Comparison of ENCODE assay signal across 32 cellular contexts in genomic region chr11:124311677-124312076, GRCh38. TPM values are rescaled to one million over a fixed set of nuclear protein-coding genes. Genes with fewer than 3 reads are reported as not detected.
A peak's percentile ranks its signal among the peaks of the same experiment; 100 is the strongest.
DNase-seq lines count a peak whose midpoint lies in the region; ATAC-seq, FAIRE-seq and TF ChIP-seq lines count a peak whose summit lies in the region.
"Had no signal": no experiment of that assay in that cellular context is flagged by ENCODE, and none has a peak within 500 bp of the region (broad histone marks: within the 10 kb centered on the region; RNA-seq: fewer than 3 reads in every experiment).

No MANE protein-coding gene starts in this region.

- H3K23me2 ChIP-seq in H1 (ENCODE audit: low read depth, low read length), result no peaks in the 10 kb centered on the region; the same call in 1 of the 2 replicates

- no peak overlapping the region for H3K4ac ChIP-seq in IMR-90 (ENCODE audit: low read depth, low read length)
- H3K4ac ChIP-seq in H1 (replicated peaks; ENCODE audit: insufficient read length, low read depth, low read length), result no peak overlapping the region

- H3K79me1 ChIP-seq in IMR-90 (ENCODE audit: low read depth in 1 of 2, low read length in 2 of 2), result no peaks in the 10 kb centered on the region
- H3K79me1 ChIP-seq in H1 (ENCODE audit: low read depth, low read length), result no peaks in the 10 kb centered on the region

- dilution Hi-C loops in IMR-90 (cut with HindIII; ENCODE audit: low sequenced_read_pairs, unreplicated experiment), result no loop called here

- in situ Hi-C loops in IMR-90 (cut with MboI; ENCODE audit: low sequenced_read_pairs), result loop anchor here (10.0 kb wide), 1 partner anchor 237 kb away; no protein-coding TSS in a partner anchor

- no peaks in the 10 kb centered on the region for H3K27me3 ChIP-seq in IMR-90 (ENCODE audit: control insufficient read depth, insufficient read depth, low read length)
- no peaks in the 10 kb centered on the region for H3K27me3 ChIP-seq in H1 (replicated peaks in 1 of 4; ENCODE audit: control insufficient read depth in 3 of 4, extremely low read depth in 1 of 4, insufficient read depth in 3 of 4, low read length in 3 of 4)
- H3K27me3 ChIP-seq: BLaER1 had no signal

- no peaks in the 10 kb centered on the region for H3K79me2 ChIP-seq in H1 (ENCODE audit: control insufficient read depth in 1 of 2, insufficient read depth in 2 of 2, low read length in 2 of 2)

- TF ChIP-seq POLR2A in A549 (IDR thresholded peaks at IDR 0.05; ENCODE audit: low read length) (no peak), IMR-90 (IDR thresholded peaks at IDR 0.05; ENCODE audit: low read depth, low read length) (no peak), H1 (IDR thresholded peaks at IDR 0.05; ENCODE audit: control extremely low read depth in 1 of 2, low read depth in 2 of 2, low read length in 2 of 2) (no peak), GM12891 (IDR thresholded peaks at IDR 0.05; ENCODE audit: low read depth, low read length) (no peak)

- no peaks in the 10 kb centered on the region for H3K9me3 ChIP-seq in A549
- H3K9me3 ChIP-seq in IMR-90 (ENCODE audit: control insufficient read depth, insufficient read depth, low read length), result no peaks in the 10 kb centered on the region
- no peaks in the 10 kb centered on the region for H3K9me3 ChIP-seq in H1 (ENCODE audit: insufficient read depth in 2 of 2, low read depth in 1 of 2, low read length in 1 of 2)
- H3K9me3 ChIP-seq: BE2C, BLaER1 had no signal

- intact Hi-C loops in IMR-90 (cut with micrococcal nuclease), result no loop called here

- H3K36me3 ChIP-seq in IMR-90 (ENCODE audit: control insufficient read depth, insufficient read depth, low read length) (no peaks in the 10 kb centered on the region), H1 (ENCODE audit: control insufficient read depth in 2 of 4, insufficient read depth in 4 of 4, low read length in 3 of 4) (no peaks in the 10 kb centered on the region)
- H3K36me3 ChIP-seq: BE2C, BLaER1 had no signal

- no peak for FAIRE-seq in A549 (lab: Jason Lieb, UNC)
- no peak for FAIRE-seq in H1 (lab: Jason Lieb, UNC)
- FAIRE-seq in GM12891 (lab: Jason Lieb, UNC), result no peak
- FAIRE-seq: GM12878, GM18507, GM19239 had no signal

- H3K4me2 ChIP-seq in A549 (no peak overlapping the region), IMR-90 (ENCODE audit: low read depth, low read length) (no peak overlapping the region), H1 (ENCODE audit: insufficient read depth in 1 of 2, low read depth in 2 of 2, low read length in 2 of 2) (no peak overlapping the region)
- H3K4me2 ChIP-seq: BLaER1 had no signal

- no peaks in the 10 kb centered on the region for H4K20me1 ChIP-seq in IMR-90 (ENCODE audit: insufficient read depth, low read length)
- no peaks in the 10 kb centered on the region for H4K20me1 ChIP-seq in H1 (replicated peaks in 1 of 2; ENCODE audit: control insufficient read depth in 1 of 2, insufficient read depth in 2 of 2, low read length in 2 of 2)
- H4K20me1 ChIP-seq: BLaER1 had no signal

- H2BK15ac ChIP-seq in IMR-90 (ENCODE audit: low read depth, low read length) (peak overlapping the region; percentile 76; the same call in 1 of the 3 replicates), H1 (ENCODE audit: low read length) (no peak overlapping the region)

- no peak overlapping the region for H2AK9ac ChIP-seq in IMR-90 (replicated peaks; ENCODE audit: low read depth, low read length, poor library complexity)

- no peaks in the 10 kb centered on the region for H3K4me1 ChIP-seq in A549
- peaks cover 2% of the 10 kb centered on the region; the same call in 1 of the 2 replicates for H3K4me1 ChIP-seq in IMR-90 (ENCODE audit: control insufficient read depth, insufficient read depth, low read length)
- no peaks in the 10 kb centered on the region for H3K4me1 ChIP-seq in H1 (replicated peaks in 1 of 4; ENCODE audit: control insufficient read depth in 3 of 4, insufficient read depth in 4 of 4, low read length in 3 of 4)
- H3K4me1 ChIP-seq: BE2C, BLaER1 had no signal

- CTCF ChIA-PET in A549 (lab: Yijun Ruan, JAX) (no interaction called here), IMR-90 (lab: Yijun Ruan, JAX) (interaction anchor here (0.6 kb wide), 1 partner anchor 155 kb away, joined by 3 read pairs; no protein-coding TSS in a partner anchor), H1 (lab: Charles Lee; ENCODE audit: partially characterized antibody) (no interaction called here)

- H4K8ac ChIP-seq in IMR-90 (ENCODE audit: low read depth in 2 of 2, low read length in 2 of 2) (no peak overlapping the region), H1 (ENCODE audit: extremely low read depth, insufficient read depth, low read length) (no peak overlapping the region)

- H4K91ac ChIP-seq in IMR-90 (ENCODE audit: insufficient read depth, low read depth, low read length) (peak overlapping the region; percentile 37), H1 (replicated peaks; ENCODE audit: insufficient read length, low read length) (no peak overlapping the region)

- H2BK5ac ChIP-seq in IMR-90 (ENCODE audit: low read depth, low read length, poor library complexity, severe bottlenecking), result no peak overlapping the region
- H2BK5ac ChIP-seq in H1 (ENCODE audit: low read depth, low read length), result no peak overlapping the region

- no peak for TF ChIP-seq CTCF in A549 (IDR thresholded peaks at IDR 0.05)
- TF ChIP-seq CTCF in IMR-90 (conservative IDR thresholded peaks at IDR 0.05; ENCODE audit: low read depth, low read length), result no peak
- no peak for TF ChIP-seq CTCF in H1 (IDR thresholded peaks at IDR 0.05; ENCODE audit: control extremely low read depth in 1 of 3, insufficient read depth in 1 of 3, low read depth in 1 of 3, low read length in 3 of 3)

- H2BK12ac ChIP-seq in H1 (ENCODE audit: low read depth, low read length), result no peak overlapping the region

- H2AFZ ChIP-seq in IMR-90 (replicated peaks; ENCODE audit: low read length, poor library complexity), result no peak overlapping the region
- no peak overlapping the region for H2AFZ ChIP-seq in H1 (ENCODE audit: low read length)

- H3K18ac ChIP-seq in IMR-90 (ENCODE audit: low read depth, low read length) (no peak overlapping the region; the same call in 1 of the 2 replicates), H1 (ENCODE audit: extremely low read depth, low read length) (no peak overlapping the region)

- DNase-seq in DMS153 (lab: John Stamatoyannopoulos, UW) (peak; percentile 24), DMS153 treated with DMSO at 0.1 percent for 48 hours (lab: John Stamatoyannopoulos, UW; ENCODE audit: unreplicated experiment) (no peak), A549 (ENCODE audit: low read depth in 1 of 2, low spot score in 1 of 2) (no peak), IMR-90 (no peak), H1 (ENCODE audit: low read depth in 1 of 2, low spot score in 2 of 2) (no peak), NCI-H2171 (lab: John Stamatoyannopoulos, UW) (no peak), GM12891 (ENCODE audit: insufficient read length, low spot score) (no peak)
- DNase-seq: ACHN; BE2C; C1 segment of cervical spinal cord; CD4-positive, alpha-beta memory T cell; CD4-positive, CD25-positive, alpha-beta regulatory T cell; CD8-positive, alpha-beta memory T cell; COR-L47; DMS 273 treated with DMSO at 0.1 percent for 48 hours; DMS53; DMS79; DND-41; EL; GDM1 had no signal

- no peak overlapping the region for H2BK20ac ChIP-seq in IMR-90 (ENCODE audit: low read depth, low read length)
- no peak overlapping the region for H2BK20ac ChIP-seq in H1 (ENCODE audit: low read length)

- H3K9ac ChIP-seq in IMR-90 (ENCODE audit: low read depth, low read length), result no peak overlapping the region
- H3K9ac ChIP-seq in H1 (replicated peaks in 1 of 4; ENCODE audit: extremely low read depth in 1 of 4, low read depth in 3 of 4, low read length in 3 of 4), result no peak overlapping the region
- H3K9ac ChIP-seq: BLaER1 had no signal

- H3K9me1 ChIP-seq in IMR-90 (ENCODE audit: insufficient read depth, low read length), result no peaks in the 10 kb centered on the region

- POLR2A ChIA-PET in A549 (lab: Yijun Ruan, JAX), result interaction anchor here (0.5 kb wide), 1 partner anchor 56 kb away, joined by 5 read pairs; no protein-coding TSS in a partner anchor
- POLR2A ChIA-PET in IMR-90 (lab: Charles Lee; ENCODE audit: unreplicated experiment), result no interaction called here
- POLR2A ChIA-PET in H1 (lab: Charles Lee; ENCODE audit: partially characterized antibody), result no interaction called here

- BruUV-seq in IMR-90 (replicated peaks; lab: Mats Ljungman, UMichigan), result no TSS peak

- no peak for ATAC-seq in A549
- no peak for ATAC-seq in IMR-90 (ENCODE audit: low read depth)
- ATAC-seq in HG03135 (IDR thresholded peaks at IDR 0.05; ENCODE audit: unreplicated experiment), result no peak
- ATAC-seq: GM12878 had no signal

- H3K56ac ChIP-seq in IMR-90 (ENCODE audit: extremely low read depth, insufficient read depth, low read length), result no peak overlapping the region
- no peak overlapping the region for H3K56ac ChIP-seq in H1 (replicated peaks; ENCODE audit: insufficient read length, low read depth, low read length)

- H3K14ac ChIP-seq in IMR-90 (replicated peaks; ENCODE audit: low read depth, low read length), result no peak overlapping the region
- H3K14ac ChIP-seq in H1 (ENCODE audit: insufficient read length), result no peak overlapping the region

- H3K4me3 ChIP-seq in A549 (no peak overlapping the region), IMR-90 (ENCODE audit: insufficient read depth, low read depth, low read length) (no peak overlapping the region), H1 (ENCODE audit: extremely low read depth in 1 of 4, insufficient read depth in 2 of 4, low read depth in 3 of 4, low read length in 4 of 4) (no peak overlapping the region)
- H3K4me3 ChIP-seq: BLaER1, GM12878 had no signal

- H3K23ac ChIP-seq in IMR-90 (ENCODE audit: low read depth, low read length) (no peak overlapping the region), H1 (ENCODE audit: insufficient read length) (no peak overlapping the region)

- H2AK5ac ChIP-seq in IMR-90 (ENCODE audit: low read depth, low read length) (0 out of 2 replicates have a peak overlapping the region, but pooled peaks have one; percentile 26), H1 (ENCODE audit: low read depth, low read length) (no peak overlapping the region)

- H2BK120ac ChIP-seq in IMR-90 (ENCODE audit: low read depth, low read length) (peak overlapping the region; percentile 32; the same call in 1 of the 2 replicates), H1 (replicated peaks; ENCODE audit: low read depth, low read length) (no peak overlapping the region)

- no peak overlapping the region for H4K5ac ChIP-seq in IMR-90 (ENCODE audit: low read depth, low read length)
- no peak overlapping the region for H4K5ac ChIP-seq in H1 (ENCODE audit: insufficient read length, low read depth, low read length)

- no peak for TF ChIP-seq EP300 in A549 (IDR thresholded peaks at IDR 0.05)
- TF ChIP-seq EP300 in H1 (IDR thresholded peaks at IDR 0.05; ENCODE audit: borderline replicate concordance in 1 of 2, low read depth in 2 of 2, low read length in 2 of 2), result no peak

- no peak overlapping the region for H3K27ac ChIP-seq in A549
- H3K27ac ChIP-seq in IMR-90 (ENCODE audit: insufficient read depth, low read length), result no peak overlapping the region
- H3K27ac ChIP-seq in H1 (ENCODE audit: low read depth, low read length), result no peak overlapping the region
- H3K27ac ChIP-seq: 22Rv1, BLaER1 had no signal

- TF ChIP-seq RAD21 in A549 (conservative IDR thresholded peaks at IDR 0.05 in 1 of 2, IDR thresholded peaks at IDR 0.05 in 1 of 2), result no peak
- no peak for TF ChIP-seq RAD21 in IMR-90 (IDR thresholded peaks at IDR 0.05; ENCODE audit: low read length)
- no peak for TF ChIP-seq RAD21 in H1 (IDR thresholded peaks at IDR 0.05 in 1 of 2, conservative IDR thresholded peaks at IDR 0.05 in 1 of 2; ENCODE audit: low read depth in 2 of 2, low read length in 2 of 2)

RNA-seq across cellular contexts. Expression of gene OR8D1, which starts 2.1 kb away (rescaled TPM):
- polyA plus RNA-seq in A549 (2011; rRNA removed) (not detected in 2 replicates), A549 (2017; fragmentation: RNase III; extraction: RNeasy Plus Mini Kit Qiagen cat#74134 plus additional on column Dnase treatment) (not detected in 3 replicates), IMR-90 (2012; rRNA removed) (not detected in 2 replicates), H1 (2011; rRNA removed) (not detected in 2 replicates)
- polyA plus RNA-seq in A549 (2012; cell fraction: cytosol; rRNA removed), result not detected in 2 replicates
- not detected in 2 replicates for polyA plus RNA-seq in A549 (2012; cell fraction: nucleus; rRNA removed)
- polyA minus RNA-seq in A549 (2011; rRNA and poly(A)+ RNA removed), result not detected in 2 replicates
- not detected in 2 replicates for total RNA-seq in IMR-90 (2012; rRNA removed)
- not detected in 2 replicates for polyA plus RNA-seq in IMR-90 (2012; cell fraction: cytosol; rRNA removed)
- polyA plus RNA-seq in IMR-90 (2012; cell fraction: nucleus; rRNA removed; ENCODE audit: low replicate concordance), result not detected in 2 replicates
- not detected in 2 replicates for total RNA-seq in H1 (2021; fragmentation: NEBNext Ultra II Directional; extraction: Animal tissue kit (Norgen Biotek cat#: 25700))
- not detected for polyA plus RNA-seq in H1 (2011; cell fraction: cytosol; rRNA removed)
- not detected for polyA plus RNA-seq in H1 (2011; cell fraction: nucleus; rRNA removed)
- not detected in 4 replicates for polyA plus RNA-seq in H1 (2012, experiment 1 of 2)
- not detected for polyA plus RNA-seq in H1 (2012, experiment 2 of 2)
- polyA plus RNA-seq in H1 (2013, experiment 1 of 2), result not detected
- polyA plus RNA-seq in H1 (2013, experiment 2 of 2), result not detected
- polyA minus RNA-seq in H1 (2011; rRNA and poly(A)+ RNA removed), result not detected in 2 replicates
- polyA minus RNA-seq in H1 (2011; cell fraction: cytosol; rRNA and poly(A)+ RNA removed), result not detected
- not detected for polyA minus RNA-seq in H1 (2011; cell fraction: nucleus; rRNA and poly(A)+ RNA removed)
- polyA plus RNA-seq in GM12891 (2012; ENCODE audit: low read depth, missing spikeins), result not detected
- total RNA-seq: A172; CD4-positive, alpha-beta memory T cell; CD4-positive, CD25-positive, alpha-beta regulatory T cell; CD8-positive, alpha-beta memory T cell; Daoy; G401; GM12878 had no signal
- polyA plus RNA-seq: AG04450; CD14-positive monocyte; CD4-positive, alpha-beta memory T cell; CD4-positive, CD25-positive, alpha-beta regulatory T cell; CD8-positive, alpha-beta memory T cell; GM12878 had no signal

RNA-seq across cellular contexts. Expression of gene OR8D2, which starts 8.3 kb away (rescaled TPM):
- polyA plus RNA-seq in A549 (2011; rRNA removed) (not detected in 2 replicates), A549 (2017; fragmentation: RNase III; extraction: RNeasy Plus Mini Kit Qiagen cat#74134 plus additional on column Dnase treatment) (not detected in 3 replicates), IMR-90 (2012; rRNA removed) (not detected in 2 replicates), H1 (2011; rRNA removed) (not detected in 2 replicates)
- not detected in 2 replicates for polyA plus RNA-seq in A549 (2012; cell fraction: cytosol; rRNA removed)
- not detected in 2 replicates for polyA plus RNA-seq in A549 (2012; cell fraction: nucleus; rRNA removed)
- polyA minus RNA-seq in A549 (2011; rRNA and poly(A)+ RNA removed), result not detected in 2 replicates
- not detected in 2 replicates for total RNA-seq in IMR-90 (2012; rRNA removed)
- polyA plus RNA-seq in IMR-90 (2012; cell fraction: cytosol; rRNA removed), result not detected in 2 replicates
- polyA plus RNA-seq in IMR-90 (2012; cell fraction: nucleus; rRNA removed; ENCODE audit: low replicate concordance), result not detected in 2 replicates
- total RNA-seq in H1 (2021; fragmentation: NEBNext Ultra II Directional; extraction: Animal tissue kit (Norgen Biotek cat#: 25700)), result not detected in 2 replicates
- not detected for polyA plus RNA-seq in H1 (2011; cell fraction: cytosol; rRNA removed)
- not detected for polyA plus RNA-seq in H1 (2011; cell fraction: nucleus; rRNA removed)
- not detected in 4 replicates for polyA plus RNA-seq in H1 (2012, experiment 1 of 2)
- polyA plus RNA-seq in H1 (2012, experiment 2 of 2), result not detected
- not detected for polyA plus RNA-seq in H1 (2013, experiment 1 of 2)
- polyA plus RNA-seq in H1 (2013, experiment 2 of 2), result not detected
- polyA minus RNA-seq in H1 (2011; rRNA and poly(A)+ RNA removed), result not detected in 2 replicates
- not detected for polyA minus RNA-seq in H1 (2011; cell fraction: cytosol; rRNA and poly(A)+ RNA removed)
- polyA minus RNA-seq in H1 (2011; cell fraction: nucleus; rRNA and poly(A)+ RNA removed), result not detected
- polyA plus RNA-seq in GM12891 (2012; ENCODE audit: low read depth, missing spikeins), result not detected
- total RNA-seq: A172; A673; CD4-positive, alpha-beta memory T cell; CD4-positive, CD25-positive, alpha-beta regulatory T cell; CD8-positive, alpha-beta memory T cell; Daoy; G401; GM12878 had no signal
- polyA plus RNA-seq: AG04450; CD14-positive monocyte; CD4-positive, alpha-beta memory T cell; CD4-positive, CD25-positive, alpha-beta regulatory T cell; CD8-positive, alpha-beta memory T cell; GM12878 had no signal

RNA-seq across cellular contexts. Expression of gene OR8G5, which starts 55.5 kb away (rescaled TPM):
- not detected in 2 replicates for polyA plus RNA-seq in A549 (2011; rRNA removed)
- polyA plus RNA-seq in A549 (2012; cell fraction: cytosol; rRNA removed), result not detected in 2 replicates
- polyA plus RNA-seq in A549 (2012; cell fraction: nucleus; rRNA removed), result not detected in 2 replicates
- not detected in 3 replicates for polyA plus RNA-seq in A549 (2017; fragmentation: RNase III; extraction: RNeasy Plus Mini Kit Qiagen cat#74134 plus additional on column Dnase treatment)
- polyA minus RNA-seq in A549 (2011; rRNA and poly(A)+ RNA removed), result not detected in 2 replicates
- total RNA-seq in IMR-90 (2012; rRNA removed), result not detected in 2 replicates
- not detected in 2 replicates for polyA plus RNA-seq in IMR-90 (2012; rRNA removed)
- not detected in 2 replicates for polyA plus RNA-seq in IMR-90 (2012; cell fraction: cytosol; rRNA removed)
- polyA plus RNA-seq in IMR-90 (2012; cell fraction: nucleus; rRNA removed; ENCODE audit: low replicate concordance), result not detected in 2 replicates
- not detected in 2 replicates for total RNA-seq in H1 (2021; fragmentation: NEBNext Ultra II Directional; extraction: Animal tissue kit (Norgen Biotek cat#: 25700))
- polyA plus RNA-seq in H1 (2011; rRNA removed), result not detected in 2 replicates
- polyA plus RNA-seq in H1 (2011; cell fraction: cytosol; rRNA removed), result not detected
- polyA plus RNA-seq in H1 (2011; cell fraction: nucleus; rRNA removed), result not detected
- polyA plus RNA-seq in H1 (2012, experiment 1 of 2), result not detected in 4 replicates
- not detected for polyA plus RNA-seq in H1 (2012, experiment 2 of 2)
- polyA plus RNA-seq in H1 (2013, experiment 1 of 2), result not detected
- polyA plus RNA-seq in H1 (2013, experiment 2 of 2), result not detected
- polyA minus RNA-seq in H1 (2011; rRNA and poly(A)+ RNA removed), result not detected in 2 replicates
- not detected for polyA minus RNA-seq in H1 (2011; cell fraction: cytosol; rRNA and poly(A)+ RNA removed)
- polyA minus RNA-seq in H1 (2011; cell fraction: nucleus; rRNA and poly(A)+ RNA removed), result not detected
- not detected for polyA plus RNA-seq in GM12891 (2012; ENCODE audit: low read depth, missing spikeins)
- total RNA-seq: A172; A673; CD4-positive, alpha-beta memory T cell; CD4-positive, CD25-positive, alpha-beta regulatory T cell; CD8-positive, alpha-beta memory T cell; Daoy; G401; GM12878 had no signal
- polyA plus RNA-seq: AG04450; CD14-positive monocyte; CD4-positive, alpha-beta memory T cell; CD4-positive, CD25-positive, alpha-beta regulatory T cell; CD8-positive, alpha-beta memory T cell; GM12878 had no signal
